8 cellular contexts compared by ENCODE assay signal in genomic region chr4:1351854-1352633, GRCh38. TPM values are rescaled to one million over a fixed set of nuclear protein-coding genes. Genes with fewer than 3 reads are reported as not detected.
DNase-seq lines count a peak whose midpoint lies in the region; ATAC-seq and TF ChIP-seq lines count a peak whose summit lies in the region.

No MANE protein-coding gene starts in this region.

- H3F3A ChIP-seq in PC-9 (ENCODE audit: insufficient read depth, low read depth) = peaks cover 11% of the 10 kb centered on the region

- DNase-seq in Caki2 (ENCODE audit: low read depth) = peak; percentile 50
- DNase-seq in HT-29 (ENCODE audit: low spot score) = peak; percentile 92
- peak; percentile 67 to 86 for DNase-seq in PC-9
- peak; percentile 90 for DNase-seq in activated T-cell treated with anti-CD3 and anti-CD28 coated beads, Interleukin-2, amount 50 U/mL, for 4 hours
- peak; percentile 61 for DNase-seq in fibroblast of gingiva (ENCODE audit: low read depth)
- DNase-seq in nephron progenitor cell = peak; percentile 93
- peak; percentile 62 to 87 (median 82) for DNase-seq in stimulated activated naive CD4-positive, alpha-beta T cell (lab: John Stamatoyannopoulos, UW)

- no peaks in the 10 kb centered on the region for H3K9me3 ChIP-seq in PC-9 (ENCODE audit: insufficient read depth, low read depth)

- intact Hi-C loops in PC-9 (cut with micrococcal nuclease; ENCODE audit: unreplicated experiment) = loop anchor here (5.0 to 10.0 kb wide), 2 partner anchors 253 to 320 kb away; no protein-coding TSS in a partner anchor

- H4K20me1 ChIP-seq in PC-9 (ENCODE audit: insufficient read depth) = peaks cover 8% of the 10 kb centered on the region; the same call in 1 of the 2 replicates

- H3K27ac Mint-ChIP-seq in nephron progenitor cell = no peak overlapping the region

- peaks cover 25% of the 10 kb centered on the region for H3K4me1 Mint-ChIP-seq in activated T-cell treated with anti-CD3 and anti-CD28 coated beads, Interleukin-2, amount 50 U/mL, for 4 hours (ENCODE audit: low read depth)
- peaks cover 41% of the 10 kb centered on the region for H3K4me1 Mint-ChIP-seq in nephron progenitor cell

- H3K27me3 ChIP-seq in PC-9 (ENCODE audit: insufficient read depth, low read depth) = no peaks in the 10 kb centered on the region

- H3K4me1 ChIP-seq in PC-9 (replicated peaks; ENCODE audit: insufficient read depth) = peaks cover 11% of the 10 kb centered on the region

- TF ChIP-seq CTCF in PC-9 (conservative IDR thresholded peaks at IDR 0.05) (peak; percentile 90), nephron progenitor cell (IDR thresholded peaks at IDR 0.05) (peak; percentile 93)

- H3K36me3 Mint-ChIP-seq in activated T-cell treated with anti-CD3 and anti-CD28 coated beads, Interleukin-2, amount 50 U/mL, for 4 hours (ENCODE audit: insufficient read depth) = peaks cover 17% of the 10 kb centered on the region
- peaks cover 20% of the 10 kb centered on the region for H3K36me3 Mint-ChIP-seq in nephron progenitor cell (ENCODE audit: low read depth)

- H2AFZ ChIP-seq in PC-9 = no peak overlapping the region

- H3K79me2 ChIP-seq in PC-9 (ENCODE audit: low read depth) = peaks cover 16% of the 10 kb centered on the region; the same call in 1 of the 2 replicates

- H3K27me3 Mint-ChIP-seq in activated T-cell treated with anti-CD3 and anti-CD28 coated beads, Interleukin-2, amount 50 U/mL, for 4 hours (ENCODE audit: low read depth) = no peaks in the 10 kb centered on the region
- H3K27me3 Mint-ChIP-seq in nephron progenitor cell (ENCODE audit: low read depth, poor library complexity) = peaks cover 3% of the 10 kb centered on the region

- H3K9me2 ChIP-seq in PC-9 (ENCODE audit: insufficient read depth) = no peaks in the 10 kb centered on the region

- no peaks in the 10 kb centered on the region for H3K9me3 Mint-ChIP-seq in activated T-cell treated with anti-CD3 and anti-CD28 coated beads, Interleukin-2, amount 50 U/mL, for 4 hours
- H3K9me3 Mint-ChIP-seq in nephron progenitor cell = no peaks in the 10 kb centered on the region

- H3K4me3 Mint-ChIP-seq in activated T-cell treated with anti-CD3 and anti-CD28 coated beads, Interleukin-2, amount 50 U/mL, for 4 hours = no peak overlapping the region
- H3K4me3 Mint-ChIP-seq in nephron progenitor cell = no peak overlapping the region

- no peak overlapping the region for H3K27ac ChIP-seq in PC-9

- POLR2A ChIA-PET in PC-9 (lab: Charles Lee; ENCODE audit: unreplicated experiment) = no interaction called here

- in situ Hi-C loops in Caki2 (cut with HindIII; ENCODE audit: low pct_unique_long_range_greater_than_20kb, low sequenced_read_pairs) = no loop called here

- no peaks in the 10 kb centered on the region for H3K36me3 ChIP-seq in PC-9 (ENCODE audit: low read depth)

- BruUV-seq in PC-9 (replicated peaks; lab: Mats Ljungman, UMichigan) = no TSS peak

- peak; percentile 25 to 38 for ATAC-seq in activated T-cell treated with anti-CD3 and anti-CD28 coated beads, Interleukin-2, amount 50 U/mL, for 4 hours
- no peak for ATAC-seq in HG02852 (IDR thresholded peaks at IDR 0.05; ENCODE audit: unreplicated experiment)

- no peak overlapping the region for H3K4me3 ChIP-seq in PC-9

- CTCF ChIA-PET in PC-9 (lab: Charles Lee) = no interaction called here

- no peak overlapping the region for H3K4me2 ChIP-seq in PC-9

RNA-seq across cellular contexts. Expression of gene UVSSA, which starts 5.0 kb away (rescaled TPM):
- 8.9 and 9.1 TPM in 2 replicates for total RNA-seq in Caki2 (2014; rRNA removed; shearing (Covaris generic); ENCODE audit: low replicate concordance)
- 17.9 and 21.7 TPM in 2 replicates for total RNA-seq in HT-29 (2014; rRNA removed; shearing (Covaris generic))
- 24.3 and 38.7 TPM in 2 replicates for total RNA-seq in PC-9 (2021)
- total RNA-seq in activated T-cell treated with anti-CD3 and anti-CD28 coated beads, Interleukin-2, amount 50 U/mL, for 4 hours = 10 to 100 TPM; 17.2 to 20.5 (median 18.9) TPM

RNA-seq across cellular contexts. Expression of gene NKX1-1, which starts 54.2 kb away (rescaled TPM):
- not detected in 2 replicates for total RNA-seq in Caki2 (2014; rRNA removed; shearing (Covaris generic); ENCODE audit: low replicate concordance)
- not detected in 2 replicates for total RNA-seq in HT-29 (2014; rRNA removed; shearing (Covaris generic))
- total RNA-seq in PC-9 (2021) = not detected in 2 replicates
- not detected for total RNA-seq in activated T-cell treated with anti-CD3 and anti-CD28 coated beads, Interleukin-2, amount 50 U/mL, for 4 hours
